Comparison of ENCODE assay signal across 22 cellular contexts in genomic region chr2:1718339-1719220, GRCh38. TPM values are rescaled to one million over a fixed set of nuclear protein-coding genes. Genes with fewer than 3 reads are reported as not detected.
DNase-seq lines count a peak whose midpoint lies in the region; ATAC-seq and TF ChIP-seq lines count a peak whose summit lies in the region.
"Had no signal": no experiment of that assay in that cellular context is flagged by ENCODE, and none has a peak within 500 bp of the region (broad histone marks: within the 10 kb centered on the region; RNA-seq: fewer than 3 reads in every experiment).

No MANE protein-coding gene starts in this region.

- H3K27me3 ChIP-seq in SK-N-SH (ENCODE audit: insufficient read depth): no peaks in the 10 kb centered on the region
- no peaks in the 10 kb centered on the region for H3K27me3 ChIP-seq in naive thymus-derived CD4-positive, alpha-beta T cell (ENCODE audit: control insufficient read depth in 2 of 2, insufficient read depth in 2 of 2, low read length in 2 of 2)
- H3K27me3 ChIP-seq: ovary had no signal

- POLR2A ChIA-PET in SK-N-SH (lab: Yijun Ruan, JAX): interaction anchor here (0.9 kb wide), 1 partner anchor 18 kb away, joined by 3 read pairs; no protein-coding TSS in a partner anchor
- POLR2A ChIA-PET in naive thymus-derived CD4-positive, alpha-beta T cell (lab: Charles Lee): no interaction called here

- CTCF ChIA-PET in SK-N-SH (lab: Yijun Ruan, JAX): interaction anchor here (0.7 to 2.4 kb wide), 11 partner anchors 10 to 172 kb away, joined by 3 to 10 read pairs (median 4); no protein-coding TSS in a partner anchor
- CTCF ChIA-PET in naive thymus-derived CD4-positive, alpha-beta T cell (lab: Charles Lee): no interaction called here

- no peak overlapping the region for H3K27ac Mint-ChIP-seq in naive thymus-derived CD4-positive, alpha-beta T cell
- H3K27ac Mint-ChIP-seq: activated CD8-positive, alpha-beta memory T cell treated with anti-CD3 and anti-CD28 coated beads, Interleukin-2, amount 10 ng/mL, durations not matched to agents 7 days and 5 days; activated naive CD8-positive, alpha-beta T cell treated with anti-CD3 and anti-CD28 coated beads for 36 hours; B cell; stimulated activated naive CD8-positive, alpha-beta T cell treated with anti-CD3 and anti-CD28 coated beads, Interleukin-15, Interleukin-2, amounts not matched to agents 100 ng/mL and 50 ng/mL, for 24 hours had no signal

- H3K9me3 Mint-ChIP-seq in naive thymus-derived CD4-positive, alpha-beta T cell: peaks cover 0 to 11% (median 0%) of the 10 kb centered on the region in 11 donors
- H3K9me3 Mint-ChIP-seq: stimulated activated naive CD8-positive, alpha-beta T cell treated with anti-CD3 and anti-CD28 coated beads, Interleukin-15, Interleukin-2, amounts not matched to agents 100 ng/mL and 50 ng/mL, for 24 hours had no signal

- H3K27me3 Mint-ChIP-seq in naive thymus-derived CD4-positive, alpha-beta T cell: peaks cover 0 to 25% (median 8%) of the 10 kb centered on the region in 5 donors
- H3K27me3 Mint-ChIP-seq: activated CD8-positive, alpha-beta memory T cell treated with anti-CD3 and anti-CD28 coated beads, Interleukin-2, amount 10 ng/mL, durations not matched to agents 7 days and 5 days had no signal

- peak overlapping the region in 1 of 2 experiments; percentile 54; a peak in 2 of 4 replicates for H3K27ac ChIP-seq in SK-N-SH (ENCODE audit: low read depth in 2 of 2, low read length in 1 of 2)
- no peak overlapping the region for H3K27ac ChIP-seq in naive thymus-derived CD4-positive, alpha-beta T cell (ENCODE audit: low read depth, low read length)
- H3K27ac ChIP-seq: 22Rv1, ovary had no signal

- peaks cover 23% of the 10 kb centered on the region for H4K20me1 ChIP-seq in SK-N-SH (ENCODE audit: insufficient read depth)

- H3K9ac ChIP-seq in SK-N-SH: no peak overlapping the region

- H3K79me2 ChIP-seq in SK-N-SH (ENCODE audit: insufficient read depth): peaks cover 84% of the 10 kb centered on the region

- peaks cover 28% of the 10 kb centered on the region for H3F3A ChIP-seq in SK-N-SH (replicated peaks; ENCODE audit: insufficient read depth)

- peaks cover 37 to 75% of the 10 kb centered on the region in 2 experiments for H3K4me1 ChIP-seq in SK-N-SH (ENCODE audit: control insufficient read depth in 1 of 2, insufficient read depth in 2 of 2, low read depth in 1 of 2, low read length in 1 of 2)
- no peaks in the 10 kb centered on the region for H3K4me1 ChIP-seq in naive thymus-derived CD4-positive, alpha-beta T cell (ENCODE audit: control insufficient read depth in 2 of 2, insufficient read depth in 2 of 2, low read length in 2 of 2)

- no peak for TF ChIP-seq EP300 in SK-N-SH (IDR thresholded peaks at IDR 0.05; ENCODE audit: borderline replicate concordance in 1 of 2, low read depth in 1 of 2, low read length in 1 of 2)

- no peak overlapping the region for H3K4me2 ChIP-seq in SK-N-SH

- 95% methylated on average over 11 of the region's 23 CpGs for WGBS in SK-N-SH (ENCODE audit: low lambda C conversion rate)

- intact Hi-C loops in naive thymus-derived CD4-positive, alpha-beta T cell (cut with micrococcal nuclease): no loop called here

- H3K36me3 ChIP-seq in SK-N-SH (replicated peaks in 1 of 2; ENCODE audit: control insufficient read depth in 1 of 2, insufficient read depth in 2 of 2, low read length in 1 of 2): no peaks in the 10 kb centered on the region
- no peaks in the 10 kb centered on the region for H3K36me3 ChIP-seq in naive thymus-derived CD4-positive, alpha-beta T cell (ENCODE audit: control insufficient read depth in 2 of 3, insufficient read depth in 3 of 3, low read length in 3 of 3)
- H3K36me3 ChIP-seq: ovary had no signal

- ATAC-seq in SK-N-SH treated with all-trans-retinoic acid at 6 μM for 48 hours (no peak), HG03521 (IDR thresholded peaks at IDR 0.05; ENCODE audit: unreplicated experiment) (no peak)
- ATAC-seq in naive thymus-derived CD4-positive, alpha-beta T cell: peak; percentile 12
- ATAC-seq: activated CD8-positive, alpha-beta memory T cell treated with anti-CD3 and anti-CD28 coated beads, Interleukin-2, amount 10 ng/mL, durations not matched to agents 7 days and 5 days; Right ventricle myocardium inferior had no signal

- H3K4me3 ChIP-seq in SK-N-SH (ENCODE audit: low read depth in 2 of 2, low read length in 1 of 2): no peak overlapping the region
- H3K4me3 ChIP-seq in naive thymus-derived CD4-positive, alpha-beta T cell (ENCODE audit: low read length): no peak overlapping the region
- H3K4me3 ChIP-seq: ovary had no signal

- DNase-seq in SK-N-SH (peak; percentile 60), ecto neural progenitor cell (ENCODE audit: low spot score) (peak; percentile 38), ureter (ENCODE audit: low spot score) (peak; percentile 35), COR-L47 (lab: John Stamatoyannopoulos, UW) (no peak)
- no peak for DNase-seq in naive thymus-derived CD4-positive, alpha-beta T cell
- no peak for DNase-seq in stimulated activated CD8-positive, alpha-beta memory T cell treated with anti-CD3 and anti-CD28 coated beads, Interleukin-4, amount 100 ng/mL, for 48 hours
- DNase-seq: activated CD4-positive, alpha-beta T cell treated with anti-CD3 and anti-CD28 coated beads for 48 hours; activated CD8-positive, alpha-beta memory T cell treated with anti-CD3 and anti-CD28 coated beads, Interleukin-2, amount 10 ng/mL, durations not matched to agents 7 days and 5 days; activated naive CD8-positive, alpha-beta T cell treated with anti-CD3 and anti-CD28 coated beads for 36 hours; Calu3; MM.1S; NCI-H1436; NCI-H526; stimulated activated CD4-positive, alpha-beta T cell treated with anti-CD3 and anti-CD28 coated beads, Interleukin-1b, Interleukin-23, amount 100 ng/mL, for 48 hours; trophoblast cell had no signal

- no peaks in the 10 kb centered on the region for H3K9me3 ChIP-seq in SK-N-SH
- H3K9me3 ChIP-seq in naive thymus-derived CD4-positive, alpha-beta T cell (ENCODE audit: control insufficient read depth in 2 of 3, low read length in 3 of 3): no peaks in the 10 kb centered on the region
- H3K9me3 ChIP-seq: ovary had no signal

- H3K4me3 Mint-ChIP-seq in naive thymus-derived CD4-positive, alpha-beta T cell: no peak overlapping the region
- H3K4me3 Mint-ChIP-seq: activated CD8-positive, alpha-beta memory T cell treated with anti-CD3 and anti-CD28 coated beads, Interleukin-2, amount 10 ng/mL, durations not matched to agents 7 days and 5 days; activated naive CD8-positive, alpha-beta T cell treated with anti-CD3 and anti-CD28 coated beads for 36 hours; B cell; stimulated activated naive CD8-positive, alpha-beta T cell treated with anti-CD3 and anti-CD28 coated beads, Interleukin-15, Interleukin-2, amounts not matched to agents 100 ng/mL and 50 ng/mL, for 24 hours had no signal

- no peak for TF ChIP-seq RAD21 in SK-N-SH (IDR thresholded peaks at IDR 0.05; ENCODE audit: low read length)

- no peaks in the 10 kb centered on the region for H3K4me1 Mint-ChIP-seq in naive thymus-derived CD4-positive, alpha-beta T cell
- H3K4me1 Mint-ChIP-seq: activated CD8-positive, alpha-beta memory T cell treated with anti-CD3 and anti-CD28 coated beads, Interleukin-2, amount 10 ng/mL, durations not matched to agents 7 days and 5 days; activated naive CD8-positive, alpha-beta T cell treated with anti-CD3 and anti-CD28 coated beads for 36 hours had no signal

- no peaks in the 10 kb centered on the region for H3K36me3 Mint-ChIP-seq in naive thymus-derived CD4-positive, alpha-beta T cell
- H3K36me3 Mint-ChIP-seq: activated CD8-positive, alpha-beta memory T cell treated with anti-CD3 and anti-CD28 coated beads, Interleukin-2, amount 10 ng/mL, durations not matched to agents 7 days and 5 days; activated naive CD8-positive, alpha-beta T cell treated with anti-CD3 and anti-CD28 coated beads for 36 hours had no signal

- no peak for TF ChIP-seq CTCF in SK-N-SH (IDR thresholded peaks at IDR 0.05)

- no peaks in the 10 kb centered on the region for H3K9me2 ChIP-seq in SK-N-SH

- H2AFZ ChIP-seq in SK-N-SH (ENCODE audit: low read depth): no peak overlapping the region

TF ChIP-seq in SK-N-SH, 30 proteins besides CTCF, POLR2A, EP300 and RAD21:
- TF ChIP-seq CHD2 (IDR thresholded peaks at IDR 0.05; ENCODE audit: low read length, partially characterized antibody) (no peak), GATA2 (CRISPR knock-in tag; IDR thresholded peaks at IDR 0.05) (no peak), RCOR1 (IDR thresholded peaks at IDR 0.05; ENCODE audit: low read length) (no peak), MAX (IDR thresholded peaks at IDR 0.05; ENCODE audit: low read depth) (no peak)

TF ChIP-seq in SK-N-SH treated with all-trans-retinoic acid at 6 μM for 48 hours, 23 proteins besides CTCF, POLR2A, EP300 and RAD21 (continues in another document):
- no peak for TF ChIP-seq TOX (CRISPR knock-in tag; IDR thresholded peaks at IDR 0.05; ENCODE audit: borderline replicate concordance)
- TF ChIP-seq ESRRG (CRISPR knock-in tag; IDR thresholded peaks at IDR 0.05): no peak
- no peak for TF ChIP-seq CREB5 (CRISPR knock-in tag; IDR thresholded peaks at IDR 0.05; ENCODE audit: low read depth)
- no peak for TF ChIP-seq CSRNP3 (CRISPR knock-in tag; IDR thresholded peaks at IDR 0.05)

RNA-seq across cellular contexts. Expression of gene PXDN, which starts 25.7 kb away (rescaled TPM):
- 76.8 and 146 TPM in 2 replicates for polyA plus RNA-seq in SK-N-SH (2012; rRNA removed)
- 105 and 143 TPM in 2 replicates for polyA plus RNA-seq in SK-N-SH (2012; cell fraction: cytosol; rRNA removed)
- polyA plus RNA-seq in SK-N-SH (2012; cell fraction: nucleus; rRNA removed): 193 and 256 TPM in 2 replicates
- total RNA-seq in naive thymus-derived CD4-positive, alpha-beta T cell: 1 to 10 TPM in 1 of 5 experiments, under 1 TPM in 1, not detected in 3; 0.47 to 3.1 TPM
- polyA plus RNA-seq in naive thymus-derived CD4-positive, alpha-beta T cell: 1 to 10 TPM in 1 of 2 donors, under 1 TPM in 1; 0.74 to 1.3 TPM
- 20.2 TPM for total RNA-seq in ureter
- total RNA-seq: Calu3 had no signal

Comparison
In these comparisons a context has a peak if more than half of its experiments do, and no peak if none do; other contexts are left out.
1. DNase-seq: peak in SK-N-SH (single experiment), ecto neural progenitor cell (single experiment) and ureter (single experiment); none in naive thymus-derived CD4-positive, alpha-beta T cell (0 of 9), stimulated activated CD8-positive, alpha-beta memory T cell treated with anti-CD3 and anti-CD28 coated beads, Interleukin-4, amount 100 ng/mL, for 48 hours (single experiment) and COR-L47 (single experiment).